Comparison of ENCODE assay signal across 21 cellular contexts in genomic region chr15:70453238-70453637, GRCh38.
A peak's percentile ranks its signal among the peaks of the same experiment; 100 is the strongest.
DNase-seq lines count a peak whose midpoint lies in the region; TF ChIP-seq lines count a peak whose summit lies in the region.
"Had no signal": no experiment of that assay in that cellular context is flagged by ENCODE, and none has a peak within 500 bp of the region (broad histone marks: within the 10 kb centered on the region; RNA-seq: fewer than 3 reads in every experiment).

No MANE protein-coding gene starts in this region.

- H3K79me2 ChIP-seq in Loucy (ENCODE audit: insufficient read depth, low read length), result no peaks in the 10 kb centered on the region

- H3K9me3 Mint-ChIP-seq in type B pancreatic cell, result no peaks in the 10 kb centered on the region
- H3K9me3 Mint-ChIP-seq: CD4-positive, alpha-beta memory T cell; GM23338; IgD-negative memory B cell had no signal

- peak overlapping the region; percentile 42 for H3K4me2 ChIP-seq in Loucy (ENCODE audit: low read depth, low read length, poor library complexity, severe bottlenecking)
- H3K4me2 ChIP-seq: BLaER1, SK-N-SH had no signal

- H3K4me3 ChIP-seq in Loucy (ENCODE audit: low read length, poor library complexity, severe bottlenecking) (no peak overlapping the region), vagina (no peak overlapping the region)
- H3K4me3 ChIP-seq: BLaER1 had no signal

- no peaks in the 10 kb centered on the region for H3K4me1 Mint-ChIP-seq in type B pancreatic cell (ENCODE audit: unreplicated experiment)

- no peaks in the 10 kb centered on the region for H3K36me3 Mint-ChIP-seq in type B pancreatic cell
- H3K36me3 Mint-ChIP-seq: CD4-positive, alpha-beta memory T cell; IgD-negative memory B cell had no signal

- H3K4me3 Mint-ChIP-seq in type B pancreatic cell, result no peak overlapping the region
- H3K4me3 Mint-ChIP-seq: IgD-negative memory B cell had no signal

- peak overlapping the region; percentile 48 for H3K9ac ChIP-seq in Loucy (ENCODE audit: low read depth, low read length, poor library complexity, severe bottlenecking)
- H3K9ac ChIP-seq: BLaER1, SK-N-SH had no signal

- peak; percentile 39 for DNase-seq in GF-D8 (lab: John Stamatoyannopoulos, UW)
- peak; percentile 68 for DNase-seq in NOMO-1 treated with DMSO at 0.1 percent for 48 hours (lab: John Stamatoyannopoulos, UW; ENCODE audit: unreplicated experiment)
- DNase-seq in erythroblast (lab: John Stamatoyannopoulos, UW), result peak; percentile 32 to 46
- no peak for DNase-seq in type B pancreatic cell (ENCODE audit: extremely low spot score, unreplicated experiment)
- no peak for DNase-seq in NCI-H1694 treated with DMSO at 0.1 percent for 48 hours (lab: John Stamatoyannopoulos, UW)
- DNase-seq in vagina (ENCODE audit: extremely low spot score in 2 of 2), result no peak
- DNase-seq in effector CD8-positive, alpha-beta T cell (lab: John Stamatoyannopoulos, UW), result no peak
- DNase-seq: Calu3; CD4-positive, alpha-beta memory T cell; EL; HCEC 1CT; NCI-H1092; NCI-H146; NCI-H510A treated with DMSO at 0.1 percent for 48 hours; NCI-H774; Right ventricle myocardium superior; SK-N-SH had no signal

- intact Hi-C loops in vagina (cut with DNase I), result no loop called here

- no peaks in the 10 kb centered on the region for H3K9me2 ChIP-seq in Loucy (replicated peaks; ENCODE audit: low read depth, low read length)
- H3K9me2 ChIP-seq: SK-N-SH had no signal

- H4K20me1 ChIP-seq in Loucy (ENCODE audit: insufficient read depth, low read length, poor library complexity, severe bottlenecking), result no peaks in the 10 kb centered on the region

- H3K27ac Mint-ChIP-seq in type B pancreatic cell, result no peak overlapping the region
- H3K27ac Mint-ChIP-seq: CD4-positive, alpha-beta memory T cell; GM23338; IgD-negative memory B cell had no signal

- peaks cover 33% of the 10 kb centered on the region for H3K27me3 Mint-ChIP-seq in type B pancreatic cell

- TF ChIP-seq CTCF in Loucy (conservative IDR thresholded peaks at IDR 0.05; ENCODE audit: low read length) (no peak), type B pancreatic cell (conservative IDR thresholded peaks at IDR 0.05) (no peak), vagina (IDR thresholded peaks at IDR 0.05) (no peak)

- TF ChIP-seq POLR2A in erythroblast (IDR thresholded peaks at IDR 0.05; ENCODE audit: low read length), result no peak
- no peak for TF ChIP-seq POLR2A in vagina (IDR thresholded peaks at IDR 0.05)

- H3K9me3 ChIP-seq in Loucy (ENCODE audit: insufficient read depth, low read depth, low read length) (no peaks in the 10 kb centered on the region), vagina (no peaks in the 10 kb centered on the region)
- H3K9me3 ChIP-seq: BLaER1, SK-N-SH had no signal

- peaks cover 47% of the 10 kb centered on the region for H3K4me1 ChIP-seq in Loucy (ENCODE audit: insufficient read depth, low read length, poor library complexity, severe bottlenecking)
- peaks cover 3% of the 10 kb centered on the region for H3K4me1 ChIP-seq in vagina

- no peak overlapping the region for H2AFZ ChIP-seq in Loucy (ENCODE audit: low read length)

- H3K27me3 ChIP-seq in Loucy (ENCODE audit: insufficient read depth, low read length, poor library complexity, severe bottlenecking), result no peaks in the 10 kb centered on the region
- no peaks in the 10 kb centered on the region for H3K27me3 ChIP-seq in vagina

- peaks cover 5% of the 10 kb centered on the region; the same call in 1 of the 2 replicates for H3F3A ChIP-seq in Loucy (ENCODE audit: low read depth)

- no peak overlapping the region for H3K27ac ChIP-seq in vagina
- H3K27ac ChIP-seq: BLaER1 had no signal

- H3K36me3 ChIP-seq in Loucy (ENCODE audit: insufficient read depth, low read length) (no peaks in the 10 kb centered on the region), vagina (no peaks in the 10 kb centered on the region)
- H3K36me3 ChIP-seq: BLaER1 had no signal

Comparison
In these comparisons a context has a peak if more than half of its experiments do, and no peak if none do; other contexts are left out.
1. DNase-seq: peak in GF-D8 (single experiment), NOMO-1 treated with DMSO at 0.1 percent for 48 hours (single experiment) and erythroblast (2 of 2); none in type B pancreatic cell (single experiment), NCI-H1694 treated with DMSO at 0.1 percent for 48 hours (single experiment), vagina (0 of 2) and effector CD8-positive, alpha-beta T cell (single experiment).